Comparison of ENCODE assay signal across 2 cellular contexts in the genomic region with DNA sequence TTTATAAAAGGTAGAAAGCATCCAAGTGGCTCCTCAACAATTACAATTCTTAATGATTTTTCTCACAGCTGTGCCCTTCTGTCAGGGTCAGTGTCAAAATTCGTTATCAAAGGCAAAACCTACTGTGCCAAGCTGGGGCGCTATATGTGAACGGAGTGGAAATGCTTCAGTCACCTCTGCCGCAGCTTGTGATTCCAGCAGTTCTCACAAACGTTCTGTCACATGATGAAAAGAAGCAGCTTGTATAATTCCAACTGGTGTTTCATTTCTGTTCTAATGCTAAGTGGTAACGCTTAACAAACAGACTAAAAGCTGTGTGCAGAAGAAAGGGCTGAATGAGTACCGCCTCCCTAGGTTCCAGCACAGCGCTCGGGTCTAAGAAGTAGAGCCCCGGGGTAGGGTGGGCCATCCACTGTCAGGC.
TF ChIP-seq lines count a peak whose summit lies in the region.

No MANE protein-coding gene starts in this region.

TF ChIP-seq in GM23338, 12 proteins besides CTCF, POLR2A, EP300 and RAD21:
- no peak for TF ChIP-seq CREB1 (CRISPR knock-in tag; IDR thresholded peaks at IDR 0.05; ENCODE audit: low read depth)
- TF ChIP-seq, protein P1, sequence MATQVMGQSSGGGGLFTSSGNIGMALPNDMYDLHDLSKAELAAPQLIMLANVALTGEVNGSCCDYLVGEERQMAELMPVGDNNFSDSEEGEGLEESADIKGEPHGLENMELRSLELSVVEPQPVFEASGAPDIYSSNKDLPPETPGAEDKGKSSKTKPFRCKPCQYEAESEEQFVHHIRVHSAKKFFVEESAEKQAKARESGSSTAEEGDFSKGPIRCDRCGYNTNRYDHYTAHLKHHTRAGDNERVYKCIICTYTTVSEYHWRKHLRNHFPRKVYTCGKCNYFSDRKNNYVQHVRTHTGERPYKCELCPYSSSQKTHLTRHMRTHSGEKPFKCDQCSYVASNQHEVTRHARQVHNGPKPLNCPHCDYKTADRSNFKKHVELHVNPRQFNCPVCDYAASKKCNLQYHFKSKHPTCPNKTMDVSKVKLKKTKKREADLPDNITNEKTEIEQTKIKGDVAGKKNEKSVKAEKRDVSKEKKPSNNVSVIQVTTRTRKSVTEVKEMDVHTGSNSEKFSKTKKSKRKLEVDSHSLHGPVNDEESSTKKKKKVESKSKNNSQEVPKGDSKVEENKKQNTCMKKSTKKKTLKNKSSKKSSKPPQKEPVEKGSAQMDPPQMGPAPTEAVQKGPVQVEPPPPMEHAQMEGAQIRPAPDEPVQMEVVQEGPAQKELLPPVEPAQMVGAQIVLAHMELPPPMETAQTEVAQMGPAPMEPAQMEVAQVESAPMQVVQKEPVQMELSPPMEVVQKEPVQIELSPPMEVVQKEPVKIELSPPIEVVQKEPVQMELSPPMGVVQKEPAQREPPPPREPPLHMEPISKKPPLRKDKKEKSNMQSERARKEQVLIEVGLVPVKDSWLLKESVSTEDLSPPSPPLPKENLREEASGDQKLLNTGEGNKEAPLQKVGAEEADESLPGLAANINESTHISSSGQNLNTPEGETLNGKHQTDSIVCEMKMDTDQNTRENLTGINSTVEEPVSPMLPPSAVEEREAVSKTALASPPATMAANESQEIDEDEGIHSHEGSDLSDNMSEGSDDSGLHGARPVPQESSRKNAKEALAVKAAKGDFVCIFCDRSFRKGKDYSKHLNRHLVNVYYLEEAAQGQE (IDR thresholded peaks at IDR 0.05; ENCODE audit: unreplicated experiment): no peak
- TF ChIP-seq ZNF331 (CRISPR knock-in tag; IDR thresholded peaks at IDR 0.05; ENCODE audit: low read depth): no peak
- no peak for TF ChIP-seq ZNF114 (CRISPR knock-in tag; IDR thresholded peaks at IDR 0.05)
- TF ChIP-seq EZH2phosphoT487 (IDR thresholded peaks at IDR 0.05; ENCODE audit: unreplicated experiment): no peak
- no peak for TF ChIP-seq STAT1 (IDR thresholded peaks at IDR 0.05; ENCODE audit: unreplicated experiment)
- TF ChIP-seq, protein P2, sequence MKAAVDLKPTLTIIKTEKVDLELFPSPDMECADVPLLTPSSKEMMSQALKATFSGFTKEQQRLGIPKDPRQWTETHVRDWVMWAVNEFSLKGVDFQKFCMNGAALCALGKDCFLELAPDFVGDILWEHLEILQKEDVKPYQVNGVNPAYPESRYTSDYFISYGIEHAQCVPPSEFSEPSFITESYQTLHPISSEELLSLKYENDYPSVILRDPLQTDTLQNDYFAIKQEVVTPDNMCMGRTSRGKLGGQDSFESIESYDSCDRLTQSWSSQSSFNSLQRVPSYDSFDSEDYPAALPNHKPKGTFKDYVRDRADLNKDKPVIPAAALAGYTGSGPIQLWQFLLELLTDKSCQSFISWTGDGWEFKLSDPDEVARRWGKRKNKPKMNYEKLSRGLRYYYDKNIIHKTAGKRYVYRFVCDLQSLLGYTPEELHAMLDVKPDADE (IDR thresholded peaks at IDR 0.05): no peak
TF ChIP-seq in GM23338: peak in this region for 0.

TF ChIP-seq in GM12878, 131 proteins besides CTCF, POLR2A, EP300 and RAD21:
- TF ChIP-seq PAX8 (IDR thresholded peaks at IDR 0.05) (no peak), ZBED1 (IDR thresholded peaks at IDR 0.05; ENCODE audit: borderline replicate concordance) (no peak), MEF2A (IDR thresholded peaks at IDR 0.05; ENCODE audit: insufficient read depth, low read depth, low read length) (no peak), TBL1XR1 (IDR thresholded peaks at IDR 0.05; ENCODE audit: low read depth, low read length) (no peak), SREBF1 (IDR thresholded peaks at IDR 0.05; ENCODE audit: low read length) (no peak), ZSCAN29 (IDR thresholded peaks at IDR 0.05) (no peak), YBX1 (IDR thresholded peaks at IDR 0.05) (no peak), RBBP5 (conservative IDR thresholded peaks at IDR 0.05) (no peak)
- TF ChIP-seq, protein P3, sequence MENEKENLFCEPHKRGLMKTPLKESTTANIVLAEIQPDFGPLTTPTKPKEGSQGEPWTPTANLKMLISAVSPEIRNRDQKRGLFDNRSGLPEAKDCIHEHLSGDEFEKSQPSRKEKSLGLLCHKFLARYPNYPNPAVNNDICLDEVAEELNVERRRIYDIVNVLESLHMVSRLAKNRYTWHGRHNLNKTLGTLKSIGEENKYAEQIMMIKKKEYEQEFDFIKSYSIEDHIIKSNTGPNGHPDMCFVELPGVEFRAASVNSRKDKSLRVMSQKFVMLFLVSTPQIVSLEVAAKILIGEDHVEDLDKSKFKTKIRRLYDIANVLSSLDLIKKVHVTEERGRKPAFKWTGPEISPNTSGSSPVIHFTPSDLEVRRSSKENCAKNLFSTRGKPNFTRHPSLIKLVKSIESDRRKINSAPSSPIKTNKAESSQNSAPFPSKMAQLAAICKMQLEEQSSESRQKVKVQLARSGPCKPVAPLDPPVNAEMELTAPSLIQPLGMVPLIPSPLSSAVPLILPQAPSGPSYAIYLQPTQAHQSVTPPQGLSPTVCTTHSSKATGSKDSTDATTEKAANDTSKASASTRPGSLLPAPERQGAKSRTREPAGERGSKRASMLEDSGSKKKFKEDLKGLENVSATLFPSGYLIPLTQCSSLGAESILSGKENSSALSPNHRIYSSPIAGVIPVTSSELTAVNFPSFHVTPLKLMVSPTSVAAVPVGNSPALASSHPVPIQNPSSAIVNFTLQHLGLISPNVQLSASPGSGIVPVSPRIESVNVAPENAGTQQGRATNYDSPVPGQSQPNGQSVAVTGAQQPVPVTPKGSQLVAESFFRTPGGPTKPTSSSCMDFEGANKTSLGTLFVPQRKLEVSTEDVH (IDR thresholded peaks at IDR 0.05; ENCODE audit: low read depth, partially characterized antibody): no peak
- TF ChIP-seq, protein P4, sequence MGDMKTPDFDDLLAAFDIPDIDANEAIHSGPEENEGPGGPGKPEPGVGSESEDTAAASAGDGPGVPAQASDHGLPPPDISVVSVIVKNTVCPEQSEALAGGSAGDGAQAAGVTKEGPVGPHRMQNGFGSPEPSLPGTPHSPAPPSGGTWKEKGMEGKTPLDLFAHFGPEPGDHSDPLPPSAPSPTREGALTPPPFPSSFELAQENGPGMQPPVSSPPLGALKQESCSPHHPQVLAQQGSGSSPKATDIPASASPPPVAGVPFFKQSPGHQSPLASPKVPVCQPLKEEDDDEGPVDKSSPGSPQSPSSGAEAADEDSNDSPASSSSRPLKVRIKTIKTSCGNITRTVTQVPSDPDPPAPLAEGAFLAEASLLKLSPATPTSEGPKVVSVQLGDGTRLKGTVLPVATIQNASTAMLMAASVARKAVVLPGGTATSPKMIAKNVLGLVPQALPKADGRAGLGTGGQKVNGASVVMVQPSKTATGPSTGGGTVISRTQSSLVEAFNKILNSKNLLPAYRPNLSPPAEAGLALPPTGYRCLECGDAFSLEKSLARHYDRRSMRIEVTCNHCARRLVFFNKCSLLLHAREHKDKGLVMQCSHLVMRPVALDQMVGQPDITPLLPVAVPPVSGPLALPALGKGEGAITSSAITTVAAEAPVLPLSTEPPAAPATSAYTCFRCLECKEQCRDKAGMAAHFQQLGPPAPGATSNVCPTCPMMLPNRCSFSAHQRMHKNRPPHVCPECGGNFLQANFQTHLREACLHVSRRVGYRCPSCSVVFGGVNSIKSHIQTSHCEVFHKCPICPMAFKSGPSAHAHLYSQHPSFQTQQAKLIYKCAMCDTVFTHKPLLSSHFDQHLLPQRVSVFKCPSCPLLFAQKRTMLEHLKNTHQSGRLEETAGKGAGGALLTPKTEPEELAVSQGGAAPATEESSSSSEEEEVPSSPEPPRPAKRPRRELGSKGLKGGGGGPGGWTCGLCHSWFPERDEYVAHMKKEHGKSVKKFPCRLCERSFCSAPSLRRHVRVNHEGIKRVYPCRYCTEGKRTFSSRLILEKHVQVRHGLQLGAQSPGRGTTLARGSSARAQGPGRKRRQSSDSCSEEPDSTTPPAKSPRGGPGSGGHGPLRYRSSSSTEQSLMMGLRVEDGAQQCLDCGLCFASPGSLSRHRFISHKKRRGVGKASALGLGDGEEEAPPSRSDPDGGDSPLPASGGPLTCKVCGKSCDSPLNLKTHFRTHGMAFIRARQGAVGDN (IDR thresholded peaks at IDR 0.05): no peak
